Comparison of ENCODE assay signal across 12 cellular contexts in the genomic region with DNA sequence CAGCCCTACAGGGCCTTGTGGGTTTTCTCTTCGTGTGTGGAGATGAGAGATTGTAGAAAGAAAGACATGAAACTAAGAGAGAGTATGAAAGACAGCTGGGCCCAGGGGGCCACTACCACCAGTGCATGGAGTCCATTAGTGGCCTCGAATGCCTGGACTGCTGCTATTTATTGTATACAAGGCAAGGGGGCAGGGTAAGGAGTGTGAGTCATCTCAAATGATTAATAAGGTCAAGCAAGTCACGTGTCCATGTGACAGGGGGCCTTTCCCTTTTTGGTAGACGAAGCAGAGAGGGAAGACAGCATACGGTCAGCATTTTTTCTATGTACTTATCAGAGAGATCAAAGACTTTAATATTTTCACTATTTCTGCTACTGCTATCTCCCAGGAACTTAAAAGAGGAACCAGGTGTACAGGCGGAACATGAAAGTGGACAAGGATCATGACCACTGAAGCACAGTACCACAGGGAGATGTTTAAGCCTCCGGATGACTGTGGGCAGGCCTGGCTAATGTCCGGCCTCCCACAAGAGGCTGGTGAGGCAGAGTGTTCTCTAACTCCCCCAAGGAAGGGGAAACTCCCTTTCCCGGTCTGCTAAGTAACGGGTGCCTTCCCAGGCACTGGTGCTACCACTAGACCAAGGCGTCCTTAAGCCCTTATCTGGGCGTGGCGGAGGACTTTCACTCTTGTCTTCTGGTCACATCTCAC. TPM values are rescaled to one million over a fixed set of nuclear protein-coding genes. Genes with fewer than 3 reads are reported as not detected.
A peak's percentile ranks its signal among the peaks of the same experiment; 100 is the strongest.
DNase-seq lines count a peak whose midpoint lies in the region; ATAC-seq and TF ChIP-seq lines count a peak whose summit lies in the region.
"Had no signal": no experiment of that assay in that cellular context is flagged by ENCODE, and none has a peak within 500 bp of the region (broad histone marks: within the 10 kb centered on the region; RNA-seq: fewer than 3 reads in every experiment).

No MANE protein-coding gene starts in this region.

- ATAC-seq in GM21526 (IDR thresholded peaks at IDR 0.05; ENCODE audit: low FRiP score, unreplicated experiment) (no peak), GM21723 (IDR thresholded peaks at IDR 0.05; ENCODE audit: unreplicated experiment) (no peak), HG03342 (IDR thresholded peaks at IDR 0.05; ENCODE audit: unreplicated experiment) (no peak)

- no peak overlapping the region for H3K27ac Mint-ChIP-seq in osteocyte (ENCODE audit: unreplicated experiment)
- H3K27ac Mint-ChIP-seq: activated naive CD8-positive, alpha-beta T cell treated with anti-CD3 and anti-CD28 coated beads for 36 hours had no signal

- no peaks in the 10 kb centered on the region for H3K79me2 ChIP-seq in osteoblast (ENCODE audit: insufficient read depth, low read length)

- no peaks in the 10 kb centered on the region for H3K4me1 ChIP-seq in osteoblast (ENCODE audit: insufficient read depth, low read length)

- TF ChIP-seq CTCF in epithelial cell of esophagus (IDR thresholded peaks at IDR 0.05; ENCODE audit: insufficient read depth, low read depth, low read length, missing control alignments): no peak
- no peak for TF ChIP-seq CTCF in osteoblast (IDR thresholded peaks at IDR 0.05; ENCODE audit: extremely low read depth, low read depth, low read length)
- TF ChIP-seq CTCF in osteocyte (IDR thresholded peaks at IDR 0.05): no peak

- no peaks in the 10 kb centered on the region for H3K9me3 ChIP-seq in osteoblast (ENCODE audit: low read depth, low read length)

- H3K9me3 Mint-ChIP-seq in osteocyte (ENCODE audit: unreplicated experiment): no peaks in the 10 kb centered on the region
- H3K9me3 Mint-ChIP-seq: activated naive CD8-positive, alpha-beta T cell treated with anti-CD3 and anti-CD28 coated beads for 36 hours; H9 had no signal

- no peak overlapping the region for H3K4me3 ChIP-seq in epithelial cell of esophagus (ENCODE audit: low read length)
- H3K4me3 ChIP-seq in osteoblast (ENCODE audit: insufficient read depth, low read length): no peak overlapping the region

- peaks cover 5% of the 10 kb centered on the region for H3K4me1 Mint-ChIP-seq in osteocyte (ENCODE audit: unreplicated experiment)

- H4K20me1 ChIP-seq in osteoblast (ENCODE audit: insufficient read depth, low read length): no peaks in the 10 kb centered on the region

- H3K27me3 Mint-ChIP-seq in osteocyte (ENCODE audit: unreplicated experiment): no peaks in the 10 kb centered on the region

- DNase-seq in COLO829 (ENCODE audit: low spot score) (peak; percentile 9), MV-4-11 (lab: John Stamatoyannopoulos, UW) (peak; percentile 84), epithelial cell of esophagus (ENCODE audit: low read depth) (peak; percentile 12), osteoblast (ENCODE audit: insufficient read length, low spot score, missing footprints) (peak; percentile 30), osteocyte (ENCODE audit: extremely low spot score, unreplicated experiment) (no peak)
- DNase-seq: activated naive CD8-positive, alpha-beta T cell treated with anti-CD3 and anti-CD28 coated beads for 36 hours; H9; stimulated activated CD4-positive, alpha-beta T cell treated with anti-CD3 and anti-CD28 coated beads, Interleukin-1b, Interleukin-23, amount 100 ng/mL, for 48 hours had no signal

- no peak overlapping the region for H3K4me3 Mint-ChIP-seq in osteocyte (ENCODE audit: unreplicated experiment)
- H3K4me3 Mint-ChIP-seq: activated naive CD8-positive, alpha-beta T cell treated with anti-CD3 and anti-CD28 coated beads for 36 hours; H9 had no signal

- H3K36me3 ChIP-seq in osteoblast (ENCODE audit: insufficient read depth, low read length): no peaks in the 10 kb centered on the region

- no peak overlapping the region for H2AFZ ChIP-seq in osteoblast (ENCODE audit: low read length)

- no peak overlapping the region for H3K27ac ChIP-seq in osteoblast (ENCODE audit: low read depth, low read length)

- H3K4me2 ChIP-seq in osteoblast (ENCODE audit: insufficient read depth, low read length): no peak overlapping the region

- H3K27me3 ChIP-seq in osteoblast (ENCODE audit: insufficient read depth, low read length): no peaks in the 10 kb centered on the region

- no peaks in the 10 kb centered on the region for H3K36me3 Mint-ChIP-seq in osteocyte (ENCODE audit: unreplicated experiment)
- H3K36me3 Mint-ChIP-seq: activated naive CD8-positive, alpha-beta T cell treated with anti-CD3 and anti-CD28 coated beads for 36 hours had no signal

RNA-seq across cellular contexts. Expression of a gene that starts 25.5 kb away (rescaled TPM):
- total RNA-seq in osteoblast (not detected in 2 replicates), osteocyte (not detected in 2 replicates)
- total RNA-seq: activated naive CD8-positive, alpha-beta T cell treated with anti-CD3 and anti-CD28 coated beads for 36 hours; T-helper 2 cell treated with Interferon-gamma antibody and Interleukin-4, amounts not matched to agents 100 ng/mL and 5 ng/mL, for 36 hours had no signal

RNA-seq across cellular contexts. Expression of a gene that starts 28.4 kb away (rescaled TPM):
- total RNA-seq in osteoblast: under 0.01 TPM in 1 of 2 replicates, not detected in the other
- 0.11 TPM in 1 of 2 replicates, not detected in the other for total RNA-seq in osteocyte

RNA-seq across cellular contexts. Expression of a gene that starts 30.0 kb away (rescaled TPM):
- total RNA-seq in osteoblast (29.7 and 30.1 TPM in 2 replicates), osteocyte (48.5 and 50.5 TPM in 2 replicates)

RNA-seq across cellular contexts. Expression of a gene that starts 34.1 kb away (rescaled TPM):
- total RNA-seq in osteoblast (not detected in 2 replicates), osteocyte (not detected in 2 replicates)
- total RNA-seq: activated naive CD8-positive, alpha-beta T cell treated with anti-CD3 and anti-CD28 coated beads for 36 hours; T-helper 2 cell treated with Interferon-gamma antibody and Interleukin-4, amounts not matched to agents 100 ng/mL and 5 ng/mL, for 36 hours had no signal

RNA-seq across cellular contexts. Expression of a gene that starts 40.4 kb away (rescaled TPM):
- total RNA-seq in osteoblast (2.1 and 3.6 TPM in 2 replicates), osteocyte (0.43 and 0.57 TPM in 2 replicates)
